ENCODE assay signal across 14 cellular contexts in the genomic region with DNA sequence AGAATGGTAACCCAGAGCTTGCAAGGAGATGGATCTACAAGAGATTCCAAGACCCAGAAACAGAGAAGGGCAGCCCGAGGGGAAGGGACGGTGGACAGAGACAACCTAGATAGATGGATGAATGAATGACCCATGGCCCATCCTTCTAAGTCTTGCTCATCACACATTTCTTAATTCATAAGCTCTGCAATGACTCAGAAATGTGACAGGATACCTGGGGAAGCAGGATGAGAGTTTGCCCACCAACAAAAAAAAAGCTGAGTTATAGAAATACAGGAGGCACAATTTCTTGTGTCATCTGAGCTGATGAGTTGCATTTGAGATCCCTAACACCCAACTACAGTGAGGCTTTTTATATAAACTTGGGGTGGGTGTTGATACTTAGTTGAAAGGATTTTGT.
A peak's percentile ranks its signal among the peaks of the same experiment; 100 is the strongest.
DNase-seq lines count a peak whose midpoint lies in the region; ATAC-seq and TF ChIP-seq lines count a peak whose summit lies in the region.
"Had no signal": no experiment of that assay in that cellular context is flagged by ENCODE, and none has a peak within 500 bp of the region (broad histone marks: within the 10 kb centered on the region; RNA-seq: fewer than 3 reads in every experiment).

No MANE protein-coding gene starts in this region.

- 0 out of 2 replicates have a peak overlapping the region, but pooled peaks have one; percentile 4 for H3K4me2 ChIP-seq in SK-N-SH
- H3K4me2 ChIP-seq: BLaER1 had no signal

- no peak overlapping the region for H2AFZ ChIP-seq in SK-N-SH (ENCODE audit: low read depth)

- no peaks in the 10 kb centered on the region for H3K36me3 Mint-ChIP-seq in chondrocyte (ENCODE audit: low read depth)
- no peaks in the 10 kb centered on the region for H3K36me3 Mint-ChIP-seq in stimulated activated memory B cell treated with anti-CD40 and anti-IgM and Interleukin-4, amounts not matched to agents 10 μg/mL and 1 μg/mL and 100 μg/mL, for 72 hours
- H3K36me3 Mint-ChIP-seq: CD4-positive, CD25-positive, alpha-beta regulatory T cell had no signal

- no peaks in the 10 kb centered on the region for H3K9me3 ChIP-seq in SK-N-SH
- H3K9me3 ChIP-seq in aorta (ENCODE audit: control insufficient read depth, low read length), result no peaks in the 10 kb centered on the region
- H3K9me3 ChIP-seq: BLaER1 had no signal

- no peak for TF ChIP-seq RAD21 in SK-N-SH (IDR thresholded peaks at IDR 0.05; ENCODE audit: low read length)

- no peak overlapping the region for H3K9ac ChIP-seq in SK-N-SH
- H3K9ac ChIP-seq: BLaER1 had no signal

- no peak for ATAC-seq in SK-N-SH treated with all-trans-retinoic acid at 6 μM for 48 hours
- peak; percentile 27 for ATAC-seq in stimulated activated memory B cell treated with anti-CD40 and anti-IgM and Interleukin-4, amounts not matched to agents 10 μg/mL and 1 μg/mL and 100 μg/mL, for 72 hours
- no peak for ATAC-seq in aorta (ENCODE audit: low FRiP score)
- ATAC-seq: HCT116 had no signal

- H3K4me3 Mint-ChIP-seq in chondrocyte (ENCODE audit: unreplicated experiment), result no peak overlapping the region
- no peak overlapping the region for H3K4me3 Mint-ChIP-seq in stimulated activated memory B cell treated with anti-CD40 and anti-IgM and Interleukin-4, amounts not matched to agents 10 μg/mL and 1 μg/mL and 100 μg/mL, for 72 hours
- H3K4me3 Mint-ChIP-seq: CD4-positive, CD25-positive, alpha-beta regulatory T cell had no signal

- no peaks in the 10 kb centered on the region for H3K27me3 Mint-ChIP-seq in chondrocyte (ENCODE audit: low read depth)
- no peaks in the 10 kb centered on the region for H3K27me3 Mint-ChIP-seq in stimulated activated memory B cell treated with anti-CD40 and anti-IgM and Interleukin-4, amounts not matched to agents 10 μg/mL and 1 μg/mL and 100 μg/mL, for 72 hours
- H3K27me3 Mint-ChIP-seq: CD4-positive, CD25-positive, alpha-beta regulatory T cell had no signal

- no peaks in the 10 kb centered on the region for H3K9me3 Mint-ChIP-seq in chondrocyte (ENCODE audit: low read depth)
- H3K9me3 Mint-ChIP-seq in stimulated activated memory B cell treated with anti-CD40 and anti-IgM and Interleukin-4, amounts not matched to agents 10 μg/mL and 1 μg/mL and 100 μg/mL, for 72 hours, result peaks cover 5% of the 10 kb centered on the region

- TF ChIP-seq EP300 in SK-N-SH (IDR thresholded peaks at IDR 0.05; ENCODE audit: borderline replicate concordance in 1 of 2, low read depth in 1 of 2, low read length in 1 of 2), result no peak

- H4K20me1 ChIP-seq in SK-N-SH (ENCODE audit: insufficient read depth), result no peaks in the 10 kb centered on the region
- H4K20me1 ChIP-seq: BLaER1 had no signal

- CTCF ChIA-PET in SK-N-SH (lab: Yijun Ruan, JAX), result no interaction called here

- WGBS in SK-N-SH (ENCODE audit: low lambda C conversion rate), result 74% methylated on average over 2 of the region's 2 CpGs
- 89 to 91% methylated on average over 2 of the region's 2 CpGs for WGBS in aorta, 2 donors

- peaks cover 0 to 15% of the 10 kb centered on the region in 2 experiments; a peak in 1 of 4 replicates for H3K4me1 ChIP-seq in SK-N-SH (ENCODE audit: control insufficient read depth in 1 of 2, insufficient read depth in 2 of 2, low read depth in 1 of 2, low read length in 1 of 2)
- H3K4me1 ChIP-seq in aorta (ENCODE audit: control insufficient read depth in 1 of 2, insufficient read depth in 2 of 2, low read length in 2 of 2), result peaks cover 9 to 16% of the 10 kb centered on the region in 2 donors
- H3K4me1 ChIP-seq: BLaER1 had no signal

- no peaks in the 10 kb centered on the region for H3K9me2 ChIP-seq in SK-N-SH

- H3K4me1 Mint-ChIP-seq in chondrocyte (ENCODE audit: low read depth), result peaks cover 41% of the 10 kb centered on the region
- no peaks in the 10 kb centered on the region for H3K4me1 Mint-ChIP-seq in stimulated activated memory B cell treated with anti-CD40 and anti-IgM and Interleukin-4, amounts not matched to agents 10 μg/mL and 1 μg/mL and 100 μg/mL, for 72 hours
- H3K4me1 Mint-ChIP-seq: CD4-positive, CD25-positive, alpha-beta regulatory T cell had no signal

- TF ChIP-seq CTCF in SK-N-SH (IDR thresholded peaks at IDR 0.05) (no peak), chondrocyte (IDR thresholded peaks at IDR 0.05) (no peak)

- H3K27ac ChIP-seq in SK-N-SH (ENCODE audit: low read depth in 2 of 2, low read length in 1 of 2) (peak overlapping the region in 1 of 2 experiments; percentile 63; a peak in 2 of 4 replicates), aorta (ENCODE audit: low read depth in 1 of 2, low read length in 2 of 2) (peak overlapping the region; percentile 67 to 88)
- H3K27ac ChIP-seq: 22Rv1, BLaER1 had no signal

- no peak overlapping the region for H3K4me3 ChIP-seq in SK-N-SH (ENCODE audit: low read depth in 2 of 2, low read length in 1 of 2)
- no peak overlapping the region for H3K4me3 ChIP-seq in aorta (ENCODE audit: low read length in 2 of 2)
- H3K4me3 ChIP-seq: BLaER1 had no signal

- peak overlapping the region; percentile 1 for H3K27ac Mint-ChIP-seq in chondrocyte (ENCODE audit: unreplicated experiment)
- H3K27ac Mint-ChIP-seq in stimulated activated memory B cell treated with anti-CD40 and anti-IgM and Interleukin-4, amounts not matched to agents 10 μg/mL and 1 μg/mL and 100 μg/mL, for 72 hours, result no peak overlapping the region
- H3K27ac Mint-ChIP-seq: CD4-positive, CD25-positive, alpha-beta regulatory T cell had no signal

- H3K36me3 ChIP-seq in SK-N-SH (replicated peaks in 1 of 2; ENCODE audit: control insufficient read depth in 1 of 2, insufficient read depth in 2 of 2, low read length in 1 of 2), result no peaks in the 10 kb centered on the region
- H3K36me3 ChIP-seq in aorta (ENCODE audit: control insufficient read depth in 1 of 2, insufficient read depth in 2 of 2, low read length in 1 of 2), result no peaks in the 10 kb centered on the region
- H3K36me3 ChIP-seq: BLaER1 had no signal

- POLR2A ChIA-PET in SK-N-SH (lab: Yijun Ruan, JAX), result no interaction called here

- DNase-seq in SK-N-SH, result no peak
- DNase-seq in chondrocyte (ENCODE audit: low spot score), result no peak
- DNase-seq in aorta, result no peak
- no peak for DNase-seq in NOMO-1 treated with DMSO at 0.1 percent for 48 hours (lab: John Stamatoyannopoulos, UW; ENCODE audit: unreplicated experiment)
- no peak for DNase-seq in T-helper 1 cell
- DNase-seq in HK-2 (ENCODE audit: unreplicated experiment), result no peak
- DNase-seq: AML-193; CD4-positive, CD25-positive, alpha-beta regulatory T cell; DMS 273 treated with DMSO at 0.1 percent for 48 hours had no signal

- H3K27me3 ChIP-seq in SK-N-SH (ENCODE audit: insufficient read depth), result no peaks in the 10 kb centered on the region
- no peaks in the 10 kb centered on the region for H3K27me3 ChIP-seq in aorta (ENCODE audit: control insufficient read depth in 1 of 2, insufficient read depth in 2 of 2, low read length in 1 of 2)
- H3K27me3 ChIP-seq: BLaER1 had no signal

- no peaks in the 10 kb centered on the region for H3K79me2 ChIP-seq in SK-N-SH (ENCODE audit: insufficient read depth)

- intact Hi-C loops in aorta (cut with DNase I), result loop anchor here in 1 of 2 donors (10.0 kb wide), 1 partner anchor 77 kb away; the partner anchor contains the start of gene CNTN3

- H3F3A ChIP-seq in SK-N-SH (replicated peaks; ENCODE audit: insufficient read depth), result peaks cover 4% of the 10 kb centered on the region

TF ChIP-seq in SK-N-SH, 30 proteins besides CTCF, POLR2A, EP300 and RAD21 (continues in another document):
- no peak for TF ChIP-seq CHD2 (IDR thresholded peaks at IDR 0.05; ENCODE audit: low read length, partially characterized antibody)
- no peak for TF ChIP-seq GATA2 (CRISPR knock-in tag; IDR thresholded peaks at IDR 0.05)
- TF ChIP-seq YY1 (IDR thresholded peaks at IDR 0.05; ENCODE audit: low read depth), result no peak
- TF ChIP-seq, protein P1, sequence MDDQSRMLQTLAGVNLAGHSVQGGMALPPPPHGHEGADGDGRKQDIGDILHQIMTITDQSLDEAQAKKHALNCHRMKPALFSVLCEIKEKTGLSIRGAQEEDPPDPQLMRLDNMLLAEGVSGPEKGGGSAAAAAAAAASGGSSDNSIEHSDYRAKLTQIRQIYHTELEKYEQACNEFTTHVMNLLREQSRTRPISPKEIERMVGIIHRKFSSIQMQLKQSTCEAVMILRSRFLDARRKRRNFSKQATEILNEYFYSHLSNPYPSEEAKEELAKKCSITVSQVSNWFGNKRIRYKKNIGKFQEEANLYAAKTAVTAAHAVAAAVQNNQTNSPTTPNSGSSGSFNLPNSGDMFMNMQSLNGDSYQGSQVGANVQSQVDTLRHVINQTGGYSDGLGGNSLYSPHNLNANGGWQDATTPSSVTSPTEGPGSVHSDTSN (IDR thresholded peaks at IDR 0.05), result no peak
- no peak for TF ChIP-seq GABPA (IDR thresholded peaks at IDR 0.05; ENCODE audit: low read depth)
- no peak for TF ChIP-seq SIN3A (IDR thresholded peaks at IDR 0.05; ENCODE audit: borderline replicate concordance, low read depth, low read length)

TF ChIP-seq in SK-N-SH treated with all-trans-retinoic acid at 6 μM for 48 hours, 23 proteins besides CTCF, POLR2A, EP300 and RAD21:
- TF ChIP-seq ARNTL (CRISPR knock-in tag; IDR thresholded peaks at IDR 0.05; ENCODE audit: borderline replicate concordance, low read depth) (no peak), TOX (CRISPR knock-in tag; IDR thresholded peaks at IDR 0.05; ENCODE audit: borderline replicate concordance) (no peak), ZNF8 (CRISPR knock-in tag; IDR thresholded peaks at IDR 0.05) (no peak), ZNF70 (CRISPR knock-in tag; IDR thresholded peaks at IDR 0.05) (no peak)
